ENCODE assay signal across 17 cellular contexts in genomic region chr9:78765861-78766260, GRCh38.
"Had no signal": no experiment of that assay in that cellular context is flagged by ENCODE, and none has a peak within 500 bp of the region (broad histone marks: within the 10 kb centered on the region; RNA-seq: fewer than 3 reads in every experiment).

No MANE protein-coding gene starts in this region.

- H3K9ac ChIP-seq: SK-N-SH had no signal

- H3K4me2 ChIP-seq: SK-N-SH had no signal

- DNase-seq: KBM-7, MV-4-11, NCI-H1048, NCI-H1105, NCI-H1417 treated with DMSO at 0.1 percent for 48 hours, NCI-H146, NCI-H1694 treated with DMSO at 0.1 percent for 48 hours, NCI-H1930, NCI-H2107, NCI-H2227 treated with DMSO at 0.1 percent for 48 hours, NCI-H524, NCI-H526 treated with DMSO at 0.1 percent for 48 hours, NCI-H774, RPMI8226, SHP77, SK-N-SH had no signal

- FAIRE-seq: RCC 7860 had no signal

- H3K9me3 ChIP-seq: SK-N-SH had no signal
